ENCODE assay signal across 18 cellular contexts in the genomic region with DNA sequence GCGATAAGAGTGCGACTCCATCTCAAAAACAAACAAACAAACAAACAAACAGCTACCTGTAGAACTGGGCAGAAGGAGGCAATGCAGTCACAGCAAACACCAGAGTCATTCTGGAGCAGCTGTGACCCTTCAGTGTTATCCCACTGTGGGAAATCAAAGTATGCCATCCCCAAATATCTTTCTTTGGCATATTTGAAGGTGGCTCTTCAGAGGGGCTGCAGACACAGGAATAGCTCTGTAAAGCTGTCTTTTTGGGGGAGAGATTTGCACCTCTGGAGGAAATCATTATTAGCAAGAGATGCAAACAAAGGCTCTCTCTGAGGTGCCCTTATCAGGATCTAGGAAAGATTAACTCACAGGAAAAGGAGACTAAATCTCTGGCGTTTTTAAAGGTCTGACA.
DNase-seq lines count a peak whose midpoint lies in the region; ATAC-seq and TF ChIP-seq lines count a peak whose summit lies in the region.
"Had no signal": no experiment of that assay in that cellular context is flagged by ENCODE, and none has a peak within 500 bp of the region (broad histone marks: within the 10 kb centered on the region; RNA-seq: fewer than 3 reads in every experiment).

No MANE protein-coding gene starts in this region.

- no peak overlapping the region for H2BK120ac ChIP-seq in mesendoderm (ENCODE audit: low read depth, low read length)

- DNase-seq in effector memory CD8-positive, alpha-beta T cell, result no peak
- peak; percentile 75 for DNase-seq in mesendoderm
- DNase-seq in smooth muscle cell (lab: John Stamatoyannopoulos, UW; ENCODE audit: unreplicated experiment), result no peak
- no peak for DNase-seq in glomerular visceral epithelial cell (ENCODE audit: extremely low spot score)
- DNase-seq: BE2C; CD4-positive, alpha-beta memory T cell; COR-L47; DND-41; GDM1; H9; HFFc6 had no signal

- H3K9me3 ChIP-seq in HUES64 (ENCODE audit: insufficient read depth, low read depth, low read length) (no peaks in the 10 kb centered on the region), smooth muscle cell (replicated peaks; ENCODE audit: low read depth) (no peaks in the 10 kb centered on the region)
- H3K9me3 ChIP-seq: A549, BE2C had no signal

- WGBS in HUES64, result 72% methylated on average over 3 of the region's 3 CpGs
- no CpG with 5 or more reads among the region's 3 CpGs for WGBS in mesendoderm (ENCODE audit: extremely low coverage, insufficient coverage, low lambda C conversion rate)
- 59% methylated on average over 3 of the region's 3 CpGs for WGBS in smooth muscle cell (ENCODE audit: low lambda C conversion rate)

- H3K4me3 Mint-ChIP-seq in effector memory CD8-positive, alpha-beta T cell, result no peak overlapping the region
- H3K4me3 Mint-ChIP-seq: CD4-positive, alpha-beta memory T cell; H9; IgD-negative memory B cell had no signal

- no peak overlapping the region for H4K8ac ChIP-seq in mesendoderm (ENCODE audit: low read depth, low read length)

- H3K79me2 ChIP-seq in mesendoderm (ENCODE audit: control insufficient read depth, insufficient read depth, low read length) (no peaks in the 10 kb centered on the region), smooth muscle cell (ENCODE audit: low read depth) (no peaks in the 10 kb centered on the region)

- no peaks in the 10 kb centered on the region for H3K79me1 ChIP-seq in mesendoderm (ENCODE audit: low read length)

- H3K9ac ChIP-seq in HUES64 (ENCODE audit: low read depth, low read length), result no peak overlapping the region
- H3K9ac ChIP-seq in mesendoderm (ENCODE audit: low read length), result no peak overlapping the region
- no peak overlapping the region for H3K9ac ChIP-seq in smooth muscle cell (ENCODE audit: low read depth)
- H3K9ac ChIP-seq: KMS-11 had no signal

- no peaks in the 10 kb centered on the region for H3K36me3 ChIP-seq in HUES64 (ENCODE audit: insufficient read depth, low read length)
- H3K36me3 ChIP-seq in mesendoderm (ENCODE audit: control insufficient read depth, insufficient read depth, low read length), result no peaks in the 10 kb centered on the region
- H3K36me3 ChIP-seq in smooth muscle cell (ENCODE audit: low read depth), result no peaks in the 10 kb centered on the region
- H3K36me3 ChIP-seq: BE2C had no signal

- H3K27me3 Mint-ChIP-seq in effector memory CD8-positive, alpha-beta T cell, result no peaks in the 10 kb centered on the region
- H3K27me3 Mint-ChIP-seq: CD4-positive, alpha-beta memory T cell; IgD-negative memory B cell had no signal

- no peak overlapping the region for H3K18ac ChIP-seq in mesendoderm (ENCODE audit: low read length)

- H3K27ac Mint-ChIP-seq in effector memory CD8-positive, alpha-beta T cell, result peak overlapping the region; percentile 33 to 38

- H3K27ac ChIP-seq in HUES64 (ENCODE audit: low read depth, low read length) (peak overlapping the region; percentile 9), mesendoderm (ENCODE audit: low read depth, low read length) (peak overlapping the region; percentile 47), smooth muscle cell (ENCODE audit: low read depth) (no peak overlapping the region)
- H3K27ac ChIP-seq: C4-2B, KMS-11 had no signal

- no peaks in the 10 kb centered on the region for H3K36me3 Mint-ChIP-seq in effector memory CD8-positive, alpha-beta T cell (ENCODE audit: insufficient read depth)
- H3K36me3 Mint-ChIP-seq: CD4-positive, alpha-beta memory T cell; IgD-negative memory B cell had no signal

- no peaks in the 10 kb centered on the region for H3K9me3 Mint-ChIP-seq in effector memory CD8-positive, alpha-beta T cell
- H3K9me3 Mint-ChIP-seq: CD4-positive, alpha-beta memory T cell; H9; HFFc6; IgD-negative memory B cell had no signal

- H2BK15ac ChIP-seq in mesendoderm (replicated peaks; ENCODE audit: low read depth), result no peak overlapping the region

- H2BK5ac ChIP-seq in mesendoderm (ENCODE audit: low read length), result no peak overlapping the region

- H3K4me1 ChIP-seq in HUES64 (ENCODE audit: insufficient read depth, low read length), result peaks cover 59% of the 10 kb centered on the region
- peaks cover 16% of the 10 kb centered on the region for H3K4me1 ChIP-seq in mesendoderm (ENCODE audit: control insufficient read depth, low read depth, low read length)
- H3K4me1 ChIP-seq in smooth muscle cell (ENCODE audit: low read depth), result peaks cover 6% of the 10 kb centered on the region
- H3K4me1 ChIP-seq: BE2C had no signal

- peak overlapping the region; percentile 45 for H2AFZ ChIP-seq in smooth muscle cell (ENCODE audit: low read depth)

- TF ChIP-seq CTCF in smooth muscle cell (IDR thresholded peaks at IDR 0.05; ENCODE audit: borderline replicate concordance, insufficient read depth, poor library complexity, severe bottlenecking), result no peak

- H3K4ac ChIP-seq in mesendoderm (ENCODE audit: low read depth, low read length), result no peak overlapping the region

- H4K5ac ChIP-seq in mesendoderm (ENCODE audit: low read length), result no peak overlapping the region

- H3K27me3 ChIP-seq in HUES64 (ENCODE audit: insufficient read depth, low read length) (no peaks in the 10 kb centered on the region), mesendoderm (ENCODE audit: insufficient read depth, low read length, poor library complexity) (no peaks in the 10 kb centered on the region), smooth muscle cell (ENCODE audit: low read depth) (no peaks in the 10 kb centered on the region)
- H3K27me3 ChIP-seq: BE2C had no signal

- H3K4me3 ChIP-seq in HUES64 (ENCODE audit: low read length) (no peak overlapping the region), mesendoderm (ENCODE audit: low read length) (no peak overlapping the region), smooth muscle cell (no peak overlapping the region)
- H3K4me3 ChIP-seq: A549 had no signal

- peaks cover 0 to 3% of the 10 kb centered on the region in 2 donors for H3K4me1 Mint-ChIP-seq in effector memory CD8-positive, alpha-beta T cell (ENCODE audit: low read depth in 2 of 2)
- H3K4me1 Mint-ChIP-seq: CD4-positive, alpha-beta memory T cell had no signal

- H3K4me2 ChIP-seq in mesendoderm (ENCODE audit: low read length) (no peak overlapping the region), smooth muscle cell (no peak overlapping the region)
- H3K4me2 ChIP-seq: KMS-11 had no signal

- no peaks in the 10 kb centered on the region for H4K20me1 ChIP-seq in smooth muscle cell (ENCODE audit: low read depth)

- no peak overlapping the region for H2AK5ac ChIP-seq in mesendoderm (ENCODE audit: low read length)

- no peak for ATAC-seq in effector memory CD8-positive, alpha-beta T cell (replicated peaks)
- ATAC-seq in GM19035 (IDR thresholded peaks at IDR 0.05; ENCODE audit: unreplicated experiment) (no peak), HG02642 (IDR thresholded peaks at IDR 0.05; ENCODE audit: poor library complexity, unreplicated experiment) (no peak)

- peak overlapping the region; percentile 54 for H3K56ac ChIP-seq in mesendoderm (ENCODE audit: low read length)

- no peak overlapping the region for H3K23ac ChIP-seq in mesendoderm (ENCODE audit: low read length)

- H3F3A ChIP-seq in smooth muscle cell (ENCODE audit: low read depth), result no peaks in the 10 kb centered on the region
